8 cellular contexts compared by ENCODE assay signal in genomic region chr4:26320453-26321325, GRCh38. TPM values are rescaled to one million over a fixed set of nuclear protein-coding genes. Genes with fewer than 3 reads are reported as not detected.
DNase-seq lines count a peak whose midpoint lies in the region; ATAC-seq and TF ChIP-seq lines count a peak whose summit lies in the region.

TSS of gene RBPJ (plus strand) at chr4:26321014. CDS start at chr4:26321029, 15 bp downstream.

- H3K4me1 ChIP-seq in upper lobe of left lung: peaks cover 18 to 38% (median 20%) of the 10 kb centered on the region in 4 donors

- H3K4me3 ChIP-seq in GM06990 (replicated peaks; ENCODE audit: low read depth, low read length): peak within 1 kb of the TSS; percentile 69
- peak within 1 kb of the TSS; percentile 65 to 90 (median 84) for H3K4me3 ChIP-seq in upper lobe of left lung

- H3K27me3 ChIP-seq in GM06990 (replicated peaks; ENCODE audit: control insufficient read depth, insufficient read depth, low read length) (no peaks in the 10 kb centered on the region), upper lobe of left lung (no peaks in the 10 kb centered on the region)

- TF ChIP-seq POLR2A in upper lobe of left lung (IDR thresholded peaks at IDR 0.05): peak; percentile 36 to 82 (median 57)

- peaks cover 45% of the 10 kb centered on the region for H3K4me1 Mint-ChIP-seq in T-helper 17 cell

- peak within 1 kb of the TSS; percentile 98 for H3K4me3 Mint-ChIP-seq in T-helper 17 cell

- peak within 1 kb of the TSS; percentile 95 for H3K27ac Mint-ChIP-seq in T-helper 17 cell

- no peaks in the 10 kb centered on the region for H3K27me3 Mint-ChIP-seq in T-helper 17 cell

- H3K36me3 ChIP-seq in GM06990 (ENCODE audit: control insufficient read depth, insufficient read depth, low read length): no peaks in the 10 kb centered on the region
- no peaks in the 10 kb centered on the region for H3K36me3 ChIP-seq in upper lobe of left lung

- H3K9me3 ChIP-seq in T-helper 17 cell (ENCODE audit: control insufficient read depth, low read length, poor library complexity, severe bottlenecking): no peaks in the 10 kb centered on the region
- H3K9me3 ChIP-seq in upper lobe of left lung: peaks cover 0 to 2% (median under 1%) of the 10 kb centered on the region in 4 donors

- DNase-seq in GM06990 (ENCODE audit: extremely low read depth, insufficient read length) (peak; percentile 88), NCI-H187 (lab: John Stamatoyannopoulos, UW) (peak; percentile 98 to 99), T-helper 17 cell (peak; percentile 75 to 81 (median 77)), amniotic stem cell (lab: John Stamatoyannopoulos, UW) (peak; percentile 99), left cardiac atrium (peak; percentile 93), posterior vena cava (ENCODE audit: low spot score) (peak; percentile 97), upper lobe of left lung (peak; percentile 89 to 96)

- H3K36me3 Mint-ChIP-seq in T-helper 17 cell (ENCODE audit: low read depth): peaks cover 4% of the 10 kb centered on the region

- TF ChIP-seq EP300 in upper lobe of left lung (IDR thresholded peaks at IDR 0.05): no peak

- 1% methylated on average over 51 to 54 of the region's 101 CpGs for whole genome bisulfite sequencing in upper lobe of left lung, 2 donors

- ATAC-seq in HG02759 (IDR thresholded peaks at IDR 0.05; ENCODE audit: unreplicated experiment): peak; percentile 28
- peak; percentile 34 for ATAC-seq in T-helper 17 cell
- peak; percentile 81 to 83 for ATAC-seq in left cardiac atrium
- ATAC-seq in upper lobe of left lung (ENCODE audit: low FRiP score in 2 of 2): peak; percentile 84 to 93

- no peak for TF ChIP-seq CTCF in GM06990 (IDR thresholded peaks at IDR 0.05; ENCODE audit: insufficient read depth, low read length, poor library complexity, severe bottlenecking)
- TF ChIP-seq CTCF in upper lobe of left lung (IDR thresholded peaks at IDR 0.05): peak in 1 of 6 experiments; percentile 11

- peak within 1 kb of the TSS; percentile 88 to 99 (median 95) for H3K27ac ChIP-seq in upper lobe of left lung

- intact Hi-C loops in left cardiac atrium (cut with DNase I) (loop anchor here in 1 of 2 donors (10.0 kb wide), 1 partner anchor 396 kb away; no protein-coding TSS in a partner anchor), posterior vena cava (cut with DNase I) (loop anchor here (5.0 to 10.0 kb wide), 2 partner anchors 158 to 296 kb away; no protein-coding TSS in a partner anchor)

RNA-seq across cellular contexts. Expression of gene RBPJ, which starts in this region (rescaled TPM):
- total RNA-seq in T-helper 17 cell (10 to 100 TPM; 77.9 to 88.3 TPM), left cardiac atrium (10 to 100 TPM; 49.6 to 63.5 TPM), posterior vena cava (100 to 1,000 TPM in 1 of 2 donors, 10 to 100 TPM in 1; 78.4 to 116 TPM), upper lobe of left lung (10 to 100 TPM; 59.4 to 93.2 (median 79.4) TPM)

Comparison
In these comparisons a context has a peak if more than half of its experiments do, and no peak if none do; other contexts are left out.
1. Peak in every context shown above with its lines: DNase-seq, ATAC-seq, H3K4me3 ChIP-seq and H3K27ac ChIP-seq.
2. ATAC-seq: peak in every context shown above with its lines; median percentile 88 in upper lobe of left lung; 82 in left cardiac atrium; 34 in T-helper 17 cell; 28 in HG02759.